In genomic region chr5:115214541-115214940, GRCh38 we compare ENCODE assay signal across 22 cellular contexts. TPM values are rescaled to one million over a fixed set of nuclear protein-coding genes. Genes with fewer than 3 reads are reported as not detected.
"Had no signal": no experiment of that assay in that cellular context is flagged by ENCODE, and none has a peak within 500 bp of the region (broad histone marks: within the 10 kb centered on the region; RNA-seq: fewer than 3 reads in every experiment).

No MANE protein-coding gene starts in this region.

- ATAC-seq: activated CD8-positive, alpha-beta T cell treated with anti-CD3 and anti-CD28 coated beads for 36 hours; activated T-cell treated with anti-CD3 and anti-CD28 coated beads, Interleukin-2, amount 50 U/mL, for 4 hours; activated T-helper 17 cell treated with anti-CD3 and anti-CD28 coated beads, Interleukin-2, amount 50 U/mL, for 72 hours; effector memory CD8-positive, alpha-beta T cell; foreskin keratinocyte; heart right ventricle; left ventricle myocardium superior; right lobe of liver; T-helper 17 cell; upper lobe of right lung; WTC11 had no signal

- H3K4me3 ChIP-seq: colonic mucosa, heart right ventricle, ovary, right lobe of liver, upper lobe of right lung had no signal

- H3K9me3 ChIP-seq: colonic mucosa, ovary, right lobe of liver, upper lobe of right lung had no signal

- H3K27ac ChIP-seq: colonic mucosa, foreskin keratinocyte, heart right ventricle, ovary, right lobe of liver, upper lobe of right lung had no signal

- H3K27me3 ChIP-seq: colonic mucosa, foreskin keratinocyte, heart right ventricle, ovary, right lobe of liver, upper lobe of right lung had no signal

- H3K36me3 ChIP-seq: colonic mucosa, ovary, right lobe of liver had no signal

- H3K4me1 ChIP-seq: colonic mucosa, foreskin keratinocyte, upper lobe of right lung had no signal

- DNase-seq: activated CD4-positive, alpha-beta T cell treated with anti-CD3 and anti-CD28 coated beads for 1 hour; activated CD4-positive, alpha-beta T cell treated with anti-CD3 and anti-CD28 coated beads, Interleukin-2, amount 50 U/mL, for 1 hour; activated CD8-positive, alpha-beta T cell treated with anti-CD3 and anti-CD28 coated beads for 36 hours; activated gamma-delta T cell treated with Interleukin-2 at 50 U/mL for 16 hours; activated naive CD4-positive, alpha-beta T cell treated with anti-CD3 and anti-CD28 coated beads, Interleukin-2, amount 50 U/mL, for 16 hours; activated T-cell treated with anti-CD3 and anti-CD28 coated beads, Interleukin-2, amount 50 U/mL, for 4 hours; amygdala; colonic mucosa; effector memory CD8-positive, alpha-beta T cell; erythroblast; foreskin keratinocyte; heart right ventricle; islet precursor cell; left ventricle myocardium superior; ovary; right lobe of liver; stimulated activated CD4-positive, alpha-beta T cell treated with anti-CD3 and anti-CD28 coated beads, Interleukin-12 subunit alpha, Interleukin-12 subunit beta, amount 100 ng/mL, for 4 hours; stimulated activated CD4-positive, alpha-beta T cell treated with anti-CD3 and anti-CD28 coated beads, Interleukin-4, amount 100 ng/mL, for 1 hour; T-helper 17 cell; upper lobe of right lung had no signal

RNA-seq across cellular contexts. Expression of gene TRIM36, which starts 44.8 kb away (rescaled TPM):
- total RNA-seq: activated T-cell treated with anti-CD3 and anti-CD28 coated beads, Interleukin-2, amount 50 U/mL, for 4 hours had no signal
